Comparison of ENCODE assay signal across 14 cellular contexts in the genomic region with DNA sequence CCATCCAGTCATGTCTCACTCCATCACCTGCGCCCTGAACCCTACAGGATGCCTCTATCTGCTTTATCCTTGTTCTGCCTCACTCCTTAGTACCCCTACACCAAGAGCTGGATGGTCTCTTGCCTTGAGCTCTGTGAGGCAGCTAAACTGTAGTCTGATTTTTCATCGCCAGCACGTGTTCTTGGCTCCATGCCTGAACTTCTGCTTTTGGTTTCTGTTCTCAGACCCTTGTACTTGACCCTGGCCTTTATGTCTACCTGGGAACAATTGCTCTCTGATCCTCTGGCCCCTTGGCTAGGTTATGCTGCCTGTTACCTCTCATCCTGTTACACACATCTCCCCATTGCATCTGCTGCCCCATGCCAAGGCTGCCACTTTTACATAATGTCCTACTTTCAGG.
DNase-seq lines count a peak whose midpoint lies in the region; ATAC-seq and TF ChIP-seq lines count a peak whose summit lies in the region.
"Had no signal": no experiment of that assay in that cellular context is flagged by ENCODE, and none has a peak within 500 bp of the region (broad histone marks: within the 10 kb centered on the region; RNA-seq: fewer than 3 reads in every experiment).

No MANE protein-coding gene starts in this region.

- DNase-seq in RPMI8226 (peak; percentile 62), progenitor cell of endocrine pancreas (ENCODE audit: low spot score, unreplicated experiment) (no peak), NCI-H2227 (lab: John Stamatoyannopoulos, UW; ENCODE audit: unreplicated experiment) (no peak)
- DNase-seq: activated CD4-positive, alpha-beta T cell treated with anti-CD3 and anti-CD28 coated beads, Interleukin-2, amount 10 ng/mL, durations not matched to agents 7 days and 5 days; activated gamma-delta T cell treated with Interleukin-2 at 50 U/mL for 16 hours; EL; NCI-H187 treated with DMSO at 0.1 percent for 48 hours; T-cell had no signal

- ATAC-seq in GM18519 (IDR thresholded peaks at IDR 0.05; ENCODE audit: low FRiP score, unreplicated experiment): peak; percentile 56
- peak; percentile 80 for ATAC-seq in GM19467 (IDR thresholded peaks at IDR 0.05; ENCODE audit: unreplicated experiment)
- ATAC-seq in HG03159 (IDR thresholded peaks at IDR 0.05; ENCODE audit: unreplicated experiment): peak; percentile 86
- ATAC-seq in HG03108 (IDR thresholded peaks at IDR 0.05; ENCODE audit: unreplicated experiment): no peak
- no peak for ATAC-seq in HG02884 (IDR thresholded peaks at IDR 0.05; ENCODE audit: unreplicated experiment)
- ATAC-seq: stimulated activated effector memory CD8-positive, alpha-beta T cell treated with anti-CD3 and anti-CD28 coated beads, Interleukin-12 subunit alpha, Interleukin-12 subunit beta, amount 100 ng/mL, for 72 hours; T-cell had no signal

- peaks cover 29% of the 10 kb centered on the region for H3K27me3 Mint-ChIP-seq in progenitor cell of endocrine pancreas

- no peaks in the 10 kb centered on the region for H3K36me3 Mint-ChIP-seq in progenitor cell of endocrine pancreas (ENCODE audit: insufficient read depth)
- H3K36me3 Mint-ChIP-seq: stimulated activated effector memory CD8-positive, alpha-beta T cell treated with anti-CD3 and anti-CD28 coated beads, Interleukin-12 subunit alpha, Interleukin-12 subunit beta, amount 100 ng/mL, for 72 hours; T-cell had no signal

- H3K4me3 Mint-ChIP-seq in progenitor cell of endocrine pancreas (ENCODE audit: low read depth): no peak overlapping the region
- H3K4me3 Mint-ChIP-seq: activated CD4-positive, alpha-beta T cell treated with anti-CD3 and anti-CD28 coated beads, Interleukin-2, amount 10 ng/mL, durations not matched to agents 7 days and 5 days; stimulated activated effector memory CD8-positive, alpha-beta T cell treated with anti-CD3 and anti-CD28 coated beads, Interleukin-12 subunit alpha, Interleukin-12 subunit beta, amount 100 ng/mL, for 72 hours; T-cell had no signal

- H3K9me3 Mint-ChIP-seq in progenitor cell of endocrine pancreas (ENCODE audit: low read depth): no peaks in the 10 kb centered on the region
- H3K9me3 Mint-ChIP-seq: activated CD4-positive, alpha-beta T cell treated with anti-CD3 and anti-CD28 coated beads, Interleukin-2, amount 10 ng/mL, durations not matched to agents 7 days and 5 days; stimulated activated effector memory CD8-positive, alpha-beta T cell treated with anti-CD3 and anti-CD28 coated beads, Interleukin-12 subunit alpha, Interleukin-12 subunit beta, amount 100 ng/mL, for 72 hours; T-cell had no signal

- peaks cover 6% of the 10 kb centered on the region for H3K4me1 Mint-ChIP-seq in progenitor cell of endocrine pancreas (ENCODE audit: low read depth)
- H3K4me1 Mint-ChIP-seq: activated CD4-positive, alpha-beta T cell treated with anti-CD3 and anti-CD28 coated beads, Interleukin-2, amount 10 ng/mL, durations not matched to agents 7 days and 5 days; stimulated activated effector memory CD8-positive, alpha-beta T cell treated with anti-CD3 and anti-CD28 coated beads, Interleukin-12 subunit alpha, Interleukin-12 subunit beta, amount 100 ng/mL, for 72 hours; T-cell had no signal

- no peak overlapping the region for H3K27ac Mint-ChIP-seq in progenitor cell of endocrine pancreas
- H3K27ac Mint-ChIP-seq: activated CD4-positive, alpha-beta T cell treated with anti-CD3 and anti-CD28 coated beads, Interleukin-2, amount 10 ng/mL, durations not matched to agents 7 days and 5 days; stimulated activated effector memory CD8-positive, alpha-beta T cell treated with anti-CD3 and anti-CD28 coated beads, Interleukin-12 subunit alpha, Interleukin-12 subunit beta, amount 100 ng/mL, for 72 hours; T-cell had no signal

- no peak for TF ChIP-seq CTCF in progenitor cell of endocrine pancreas (IDR thresholded peaks at IDR 0.05; ENCODE audit: unreplicated experiment)

Comparison
In these comparisons a context has a peak if more than half of its experiments do, and no peak if none do; other contexts are left out.
1. ATAC-seq: peak in GM18519 (single experiment), GM19467 (single experiment) and HG03159 (single experiment); none in HG03108 (single experiment) and HG02884 (single experiment).